In the genomic region with DNA sequence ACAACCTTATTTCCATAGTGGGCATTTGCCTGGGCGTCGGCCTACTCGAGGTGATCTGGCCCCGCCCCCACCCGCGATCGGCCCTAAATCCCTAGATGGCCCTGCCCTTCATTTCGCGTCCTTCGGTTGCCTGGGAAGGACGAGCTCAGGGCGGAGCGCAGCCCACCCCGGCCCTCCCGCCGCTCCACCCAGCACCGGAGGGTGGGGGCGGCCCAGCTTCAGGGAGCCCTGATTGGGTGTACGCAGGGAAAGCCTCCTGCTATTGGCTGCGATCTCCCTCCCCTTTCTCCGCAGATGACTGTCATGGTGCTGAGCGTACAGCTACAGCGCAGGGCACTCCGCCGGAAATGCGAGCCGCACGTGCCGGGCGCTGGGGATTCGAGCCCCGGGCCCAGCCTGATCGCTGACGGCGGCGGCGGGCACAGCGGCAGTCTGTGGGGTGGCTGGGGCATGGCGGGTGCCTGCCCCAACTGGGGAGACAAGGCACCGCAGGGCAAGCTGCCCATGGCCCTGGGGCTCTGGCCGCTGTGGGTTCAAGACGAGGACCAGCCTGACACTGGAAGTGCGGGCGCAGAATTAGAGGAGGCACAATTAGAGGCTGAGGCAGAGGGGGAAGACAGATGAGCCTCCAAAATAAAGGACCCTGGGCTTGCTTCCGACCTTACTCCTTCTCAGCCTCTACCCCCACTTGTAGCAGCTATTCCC, we compare ENCODE assay signal across 8 cellular contexts. TPM values are rescaled to one million over a fixed set of nuclear protein-coding genes. Genes with fewer than 3 reads are reported as not detected.
DNase-seq lines count a peak whose midpoint lies in the region; ATAC-seq and TF ChIP-seq lines count a peak whose summit lies in the region.

No MANE protein-coding gene starts in this region.

- peak overlapping the region; percentile 86 for H2AFZ ChIP-seq in PC-3 (ENCODE audit: low read length)

- TF ChIP-seq CTCF in GM06990 (IDR thresholded peaks at IDR 0.05; ENCODE audit: insufficient read depth, low read length, poor library complexity, severe bottlenecking) (no peak), PC-3 (conservative IDR thresholded peaks at IDR 0.05; ENCODE audit: low read depth, low read length) (no peak), fibroblast of mammary gland (conservative IDR thresholded peaks at IDR 0.05; ENCODE audit: control insufficient read depth, insufficient read depth, low read depth, low read length) (no peak)

- intact Hi-C loops in PC-3 (cut with micrococcal nuclease), result loop anchor here (1.0 kb wide), 2 partner anchors 24 to 104 kb away; partner anchors contain the start of gene DKKL1

- peak; percentile 89 for ATAC-seq in PC-3
- ATAC-seq in HG02588 (IDR thresholded peaks at IDR 0.05; ENCODE audit: unreplicated experiment), result no peak
- no peak for ATAC-seq in GM21717 (IDR thresholded peaks at IDR 0.05; ENCODE audit: unreplicated experiment)

- CTCF ChIA-PET in PC-3 (lab: Charles Lee), result interaction anchor here (0.6 kb wide), 1 partner anchor 242 kb away, joined by 4 read pairs; no protein-coding TSS in a partner anchor

- H3K9me3 ChIP-seq in PC-3 (ENCODE audit: low read length), result no peaks in the 10 kb centered on the region
- H3K9me3 ChIP-seq in mucosa of rectum (ENCODE audit: control insufficient read depth in 2 of 2, low read length in 2 of 2), result no peaks in the 10 kb centered on the region
- no peaks in the 10 kb centered on the region for H3K9me3 ChIP-seq in effector memory CD4-positive, alpha-beta T cell (ENCODE audit: control insufficient read depth, low read length)

- POLR2A ChIA-PET in PC-3 (lab: Charles Lee; ENCODE audit: unreplicated experiment), result interaction anchor here (0.6 to 1.0 kb wide), 2 partner anchors 8 to 28 kb away, joined by 3 to 11 read pairs; no protein-coding TSS in a partner anchor

- BruUV-seq in PC-3 (replicated peaks; lab: Mats Ljungman, UMichigan), result no TSS peak

- peak overlapping the region; percentile 83 for H3K4me2 ChIP-seq in PC-3 (ENCODE audit: low read length)

- no peak overlapping the region for H3K9ac ChIP-seq in PC-3 (ENCODE audit: low read length)
- peak overlapping the region in 1 of 2 donors; percentile 50 for H3K9ac ChIP-seq in mucosa of rectum (ENCODE audit: low read depth in 1 of 2, low read length in 2 of 2)

- H3K4me1 ChIP-seq in PC-3 (ENCODE audit: insufficient read depth, low read length) (peaks cover 14% of the 10 kb centered on the region), mucosa of rectum (ENCODE audit: control insufficient read depth in 2 of 2, insufficient read depth in 2 of 2, low read length in 2 of 2) (peaks cover 4 to 18% of the 10 kb centered on the region in 2 donors)
- peaks cover 23% of the 10 kb centered on the region for H3K4me1 ChIP-seq in effector memory CD4-positive, alpha-beta T cell (ENCODE audit: control insufficient read depth, insufficient read depth, low read length, poor library complexity, severe bottlenecking)

- H3K27ac ChIP-seq in PC-3 (ENCODE audit: low read length), result no peak overlapping the region
- H3K27ac ChIP-seq in mucosa of rectum (ENCODE audit: low read depth in 2 of 2, low read length in 2 of 2), result peak overlapping the region; percentile 63 to 82
- no peak overlapping the region for H3K27ac ChIP-seq in effector memory CD4-positive, alpha-beta T cell (ENCODE audit: insufficient read depth, low read length, poor library complexity, severe bottlenecking)

- H3F3A ChIP-seq in PC-3 (ENCODE audit: low read length, unreplicated experiment), result no peaks in the 10 kb centered on the region

- no peaks in the 10 kb centered on the region for H3K79me2 ChIP-seq in PC-3 (ENCODE audit: low read length)

- H4K20me1 ChIP-seq in PC-3 (ENCODE audit: low read length), result no peaks in the 10 kb centered on the region

- H3K9me2 ChIP-seq in PC-3 (replicated peaks; ENCODE audit: low read length), result no peaks in the 10 kb centered on the region

- H3K4me3 ChIP-seq in GM06990 (replicated peaks; ENCODE audit: low read depth, low read length), result peak overlapping the region; percentile 32
- peak overlapping the region; percentile 57 for H3K4me3 ChIP-seq in PC-3 (ENCODE audit: low read length)
- peak overlapping the region; percentile 6 for H3K4me3 ChIP-seq in fibroblast of mammary gland (ENCODE audit: control insufficient read depth, low read depth, low read length)
- peak overlapping the region; percentile 51 to 68 for H3K4me3 ChIP-seq in mucosa of rectum (ENCODE audit: low read length in 2 of 2)
- no peak overlapping the region for H3K4me3 ChIP-seq in effector memory CD4-positive, alpha-beta T cell (ENCODE audit: insufficient read depth, low read depth, low read length, poor library complexity, severe bottlenecking)

- H3K36me3 ChIP-seq in GM06990 (ENCODE audit: control insufficient read depth, insufficient read depth, low read length), result peaks cover 18% of the 10 kb centered on the region
- H3K36me3 ChIP-seq in PC-3 (ENCODE audit: low read depth, low read length), result peaks cover 20% of the 10 kb centered on the region; the same call in 1 of the 2 replicates
- H3K36me3 ChIP-seq in mucosa of rectum (ENCODE audit: control insufficient read depth in 2 of 2, insufficient read depth in 2 of 2, low read length in 2 of 2), result peaks cover under 1 to 5% of the 10 kb centered on the region in 2 donors
- H3K36me3 ChIP-seq in effector memory CD4-positive, alpha-beta T cell (ENCODE audit: control insufficient read depth, insufficient read depth, low read length), result peaks cover 41% of the 10 kb centered on the region

- H3K27me3 ChIP-seq in GM06990 (replicated peaks; ENCODE audit: control insufficient read depth, insufficient read depth, low read length), result no peaks in the 10 kb centered on the region
- no peaks in the 10 kb centered on the region for H3K27me3 ChIP-seq in PC-3 (ENCODE audit: low read length)
- H3K27me3 ChIP-seq in mucosa of rectum (ENCODE audit: control insufficient read depth in 2 of 2, insufficient read depth in 2 of 2, low read length in 2 of 2), result no peaks in the 10 kb centered on the region
- no peaks in the 10 kb centered on the region for H3K27me3 ChIP-seq in effector memory CD4-positive, alpha-beta T cell (replicated peaks; ENCODE audit: control insufficient read depth, insufficient read depth, low read length, poor library complexity, severe bottlenecking)

- DNase-seq in GM06990 (ENCODE audit: extremely low read depth, insufficient read length), result peak; percentile 48
- peak; percentile 93 for DNase-seq in PC-3
- peak; percentile 82 for DNase-seq in fibroblast of mammary gland (ENCODE audit: low read depth)
- no peak for DNase-seq in stimulated activated CD4-positive, alpha-beta T cell treated with anti-CD3 and anti-CD28 coated beads, Interleukin-15, amount 100 ng/mL, for 24 hours
- no peak for DNase-seq in effector memory CD4-positive, alpha-beta T cell

RNA-seq across cellular contexts. Expression of gene CD37, which starts 4.3 kb away (rescaled TPM):
- total RNA-seq in PC-3 (2014; rRNA removed), result not detected in 2 replicates

RNA-seq across cellular contexts. Expression of gene SLC6A16, which starts 14.5 kb away (rescaled TPM):
- not detected in 2 replicates for total RNA-seq in PC-3 (2014; rRNA removed)

RNA-seq across cellular contexts. Expression of gene TEAD2, which starts 22.7 kb away (rescaled TPM):
- total RNA-seq in PC-3 (2014; rRNA removed), result 56.2 and 72.2 TPM in 2 replicates

RNA-seq across cellular contexts. Expression of gene DKKL1, which starts 24.2 kb away (rescaled TPM):
- total RNA-seq in PC-3 (2014; rRNA removed), result 2.4 and 4.2 TPM in 2 replicates

RNA-seq across cellular contexts. Expression of gene KASH5, which starts 48.5 kb away (rescaled TPM):
- not detected in 2 replicates for total RNA-seq in PC-3 (2014; rRNA removed)

Comparison
In these comparisons a context has a peak if more than half of its experiments do, and no peak if none do; other contexts are left out.
1. DNase-seq: peak in GM06990 (single experiment), PC-3 (single experiment) and fibroblast of mammary gland (single experiment); none in stimulated activated CD4-positive, alpha-beta T cell treated with anti-CD3 and anti-CD28 coated beads, Interleukin-15, amount 100 ng/mL, for 24 hours (single experiment) and effector memory CD4-positive, alpha-beta T cell (0 of 3).
2. H3K27ac ChIP-seq: peak in mucosa of rectum (2 of 2); none in PC-3 (single experiment) and effector memory CD4-positive, alpha-beta T cell (single experiment).